1 cellular context compared by ENCODE assay signal in the genomic region with DNA sequence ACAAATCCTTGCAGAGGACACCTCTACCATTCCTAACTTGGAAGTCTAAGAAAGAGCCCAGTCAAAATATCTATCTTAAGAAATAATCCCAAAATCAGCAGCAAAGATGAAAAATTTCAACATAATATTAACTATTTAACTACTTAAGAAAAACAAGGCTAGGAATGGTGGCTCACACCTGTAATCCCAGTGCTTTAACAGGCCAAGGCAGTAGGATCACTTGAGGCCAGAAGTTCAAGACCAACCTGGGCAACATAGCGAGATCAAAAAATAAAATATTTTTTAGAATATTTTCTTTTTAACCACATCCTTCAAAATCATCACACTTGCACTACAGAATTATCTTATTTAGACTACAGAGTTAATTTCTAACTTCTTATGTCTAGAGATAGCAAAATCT.
TF ChIP-seq lines count a peak whose summit lies in the region.

No MANE protein-coding gene starts in this region.

TF ChIP-seq in HepG2, 621 proteins besides CTCF, POLR2A, EP300 and RAD21:
- TF ChIP-seq ZNF121 (CRISPR knock-in tag; IDR thresholded peaks at IDR 0.05), result peak; percentile 56; the same call in 1 of the 2 replicates
- no peak for TF ChIP-seq ARID2 (CRISPR knock-in tag; IDR thresholded peaks at IDR 0.05; ENCODE audit: borderline replicate concordance)
